ENCODE assay signal across 14 cellular contexts in genomic region chr2:188969236-188970032, GRCh38. TPM values are rescaled to one million over a fixed set of nuclear protein-coding genes. Genes with fewer than 3 reads are reported as not detected.
DNase-seq lines count a peak whose midpoint lies in the region; ATAC-seq and TF ChIP-seq lines count a peak whose summit lies in the region.
"Had no signal": no experiment of that assay in that cellular context is flagged by ENCODE, and none has a peak within 500 bp of the region (broad histone marks: within the 10 kb centered on the region; RNA-seq: fewer than 3 reads in every experiment).

No MANE protein-coding gene starts in this region.

- no TSS peak for BruUV-seq in PC-3 (replicated peaks; lab: Mats Ljungman, UMichigan)

- TF ChIP-seq CTCF in PC-3 (conservative IDR thresholded peaks at IDR 0.05; ENCODE audit: low read depth, low read length) (no peak), fibroblast of the aortic adventitia (IDR thresholded peaks at IDR 0.05; ENCODE audit: insufficient read depth, low read length) (no peak)

- H3K27ac Mint-ChIP-seq in activated T-helper 17 cell treated with anti-CD3 and anti-CD28 coated beads, Interleukin-2, amount 50 U/mL, for 72 hours = no peak overlapping the region
- H3K27ac Mint-ChIP-seq: CD8-positive, alpha-beta T cell had no signal

- no peak overlapping the region for H2AFZ ChIP-seq in PC-3 (ENCODE audit: low read length)

- H3K4me3 ChIP-seq in PC-3 (ENCODE audit: low read length) (no peak overlapping the region), fibroblast of the aortic adventitia (ENCODE audit: low read depth, low read length) (no peak overlapping the region), rectal smooth muscle tissue (ENCODE audit: low read length) (no peak overlapping the region)

- H3K9me2 ChIP-seq in PC-3 (replicated peaks; ENCODE audit: low read length) = no peaks in the 10 kb centered on the region

- DNase-seq in EH (ENCODE audit: low read depth) = peak; percentile 83
- DNase-seq in PC-3 = peak; percentile 23
- DNase-seq in fibroblast of the aortic adventitia (ENCODE audit: low read depth) = peak; percentile 85
- no peak for DNase-seq in islet precursor cell
- DNase-seq: CD8-positive, alpha-beta T cell; central memory CD4-positive, alpha-beta T cell; mammary epithelial cell; MM.1S; NCI-H510A; SHP77 treated with DMSO at 0.1 percent for 48 hours had no signal

- H3K27me3 Mint-ChIP-seq in activated T-helper 17 cell treated with anti-CD3 and anti-CD28 coated beads, Interleukin-2, amount 50 U/mL, for 72 hours = no peaks in the 10 kb centered on the region

- H3K4me1 ChIP-seq in PC-3 (ENCODE audit: insufficient read depth, low read length) (no peaks in the 10 kb centered on the region), rectal smooth muscle tissue (ENCODE audit: control insufficient read depth, insufficient read depth, low read length) (peaks cover 40% of the 10 kb centered on the region)

- no peaks in the 10 kb centered on the region for H3K36me3 Mint-ChIP-seq in activated T-helper 17 cell treated with anti-CD3 and anti-CD28 coated beads, Interleukin-2, amount 50 U/mL, for 72 hours (ENCODE audit: low read depth)
- H3K36me3 Mint-ChIP-seq: CD8-positive, alpha-beta T cell had no signal

- CTCF ChIA-PET in PC-3 (lab: Charles Lee) = no interaction called here

- H3K9ac ChIP-seq in PC-3 (ENCODE audit: low read length) (no peak overlapping the region), rectal smooth muscle tissue (ENCODE audit: low read length) (no peak overlapping the region)

- intact Hi-C loops in PC-3 (cut with micrococcal nuclease) = no loop called here

- POLR2A ChIA-PET in PC-3 (lab: Charles Lee; ENCODE audit: unreplicated experiment) = no interaction called here

- no peak overlapping the region for H3K4me2 ChIP-seq in PC-3 (ENCODE audit: low read length)

- H3K36me3 ChIP-seq in PC-3 (ENCODE audit: low read depth, low read length) = no peaks in the 10 kb centered on the region
- no peaks in the 10 kb centered on the region for H3K36me3 ChIP-seq in rectal smooth muscle tissue (ENCODE audit: control insufficient read depth, insufficient read depth, low read length)

- no peaks in the 10 kb centered on the region for H3K9me3 ChIP-seq in PC-3 (ENCODE audit: low read length)

- no peak overlapping the region for H3K4me3 Mint-ChIP-seq in activated T-helper 17 cell treated with anti-CD3 and anti-CD28 coated beads, Interleukin-2, amount 50 U/mL, for 72 hours
- H3K4me3 Mint-ChIP-seq: CD8-positive, alpha-beta T cell had no signal

- H3K27me3 ChIP-seq in PC-3 (ENCODE audit: low read length) = no peaks in the 10 kb centered on the region
- no peaks in the 10 kb centered on the region for H3K27me3 ChIP-seq in rectal smooth muscle tissue (ENCODE audit: control insufficient read depth, insufficient read depth, low read length)

- H4K20me1 ChIP-seq in PC-3 (ENCODE audit: low read length) = no peaks in the 10 kb centered on the region

- H3K9me3 Mint-ChIP-seq in activated T-helper 17 cell treated with anti-CD3 and anti-CD28 coated beads, Interleukin-2, amount 50 U/mL, for 72 hours = no peaks in the 10 kb centered on the region
- H3K9me3 Mint-ChIP-seq: CD8-positive, alpha-beta T cell had no signal

- H3K4me1 Mint-ChIP-seq in activated T-helper 17 cell treated with anti-CD3 and anti-CD28 coated beads, Interleukin-2, amount 50 U/mL, for 72 hours = no peaks in the 10 kb centered on the region

- H3K27ac ChIP-seq in PC-3 (ENCODE audit: low read length) (no peak overlapping the region), rectal smooth muscle tissue (ENCODE audit: low read depth, low read length) (peak overlapping the region; percentile 68)

- H3K79me2 ChIP-seq in PC-3 (ENCODE audit: low read length) = no peaks in the 10 kb centered on the region

- H3F3A ChIP-seq in PC-3 (ENCODE audit: low read length, unreplicated experiment) = no peaks in the 10 kb centered on the region

- ATAC-seq in PC-3 (peak; percentile 48; the same call in 1 of the 2 replicates), GM19452 (IDR thresholded peaks at IDR 0.05; ENCODE audit: unreplicated experiment) (no peak), HG02981 (IDR thresholded peaks at IDR 0.05; ENCODE audit: unreplicated experiment) (no peak)
- ATAC-seq in activated T-helper 17 cell treated with anti-CD3 and anti-CD28 coated beads, Interleukin-2, amount 50 U/mL, for 72 hours (replicated peaks) = no peak
- ATAC-seq: CD8-positive, alpha-beta T cell had no signal

RNA-seq across cellular contexts. Expression of gene COL3A1, which starts 4.7 kb away (rescaled TPM):
- 0.23 and 0.36 TPM in 2 replicates for total RNA-seq in PC-3 (2014; rRNA removed)
- total RNA-seq in fibroblast of the aortic adventitia (ENCODE audit: low replicate concordance) = 1,653 and 14,045 TPM in 2 replicates
- under 1 TPM in 1 of 2 donors, not detected in 1; 0.64 TPM for total RNA-seq in activated T-helper 17 cell treated with anti-CD3 and anti-CD28 coated beads, Interleukin-2, amount 50 U/mL, for 72 hours
- total RNA-seq: CD8-positive, alpha-beta T cell had no signal

Comparison
In these comparisons a context has a peak if more than half of its experiments do, and no peak if none do; other contexts are left out.
1. RNA of gene COL3A1, which starts 4.7 kb away (total RNA-seq): 1,653 to 14,045 TPM in fibroblast of the aortic adventitia; 0.64 TPM in activated T-helper 17 cell treated with anti-CD3 and anti-CD28 coated beads, Interleukin-2, amount 50 U/mL, for 72 hours and 0.23 to 0.36 TPM in PC-3; every median in the first group is over 1,000 times any median in the second.